ENCODE assay signal across 1 cellular context in genomic region chr5:169728-170094, GRCh38.
TF ChIP-seq lines count a peak whose summit lies in the region.

No MANE protein-coding gene starts in this region.

TF ChIP-seq in IMR-90, 13 proteins besides CTCF, POLR2A, EP300 and RAD21:
- TF ChIP-seq USF2 (IDR thresholded peaks at IDR 0.05; ENCODE audit: low read depth, low read length) = no peak
- TF ChIP-seq RFX5 (IDR thresholded peaks at IDR 0.05; ENCODE audit: low read depth, low read length) = no peak
- no peak for TF ChIP-seq ELK1 (IDR thresholded peaks at IDR 0.05; ENCODE audit: borderline replicate concordance, low read depth, low read length)
- TF ChIP-seq MXI1 (IDR thresholded peaks at IDR 0.05; ENCODE audit: borderline replicate concordance, low read depth, low read length) = no peak
- TF ChIP-seq SMC3 (IDR thresholded peaks at IDR 0.05; ENCODE audit: low read depth, low read length) = no peak
- TF ChIP-seq MAZ (IDR thresholded peaks at IDR 0.05; ENCODE audit: borderline replicate concordance, low read depth, low read length) = no peak
- TF ChIP-seq BHLHE40 (IDR thresholded peaks at IDR 0.05; ENCODE audit: low read depth, low read length) = no peak
- no peak for TF ChIP-seq CHD1 (IDR thresholded peaks at IDR 0.05; ENCODE audit: low read depth, low read length)
- TF ChIP-seq RCOR1 (IDR thresholded peaks at IDR 0.05; ENCODE audit: insufficient replicate concordance, low read length) = no peak
- no peak for TF ChIP-seq FOS (IDR thresholded peaks at IDR 0.05; ENCODE audit: low read depth, low read length)
